Comparison of ENCODE assay signal across 14 cellular contexts in genomic region chr1:24020470-24020869, GRCh38. TPM values are rescaled to one million over a fixed set of nuclear protein-coding genes. Genes with fewer than 3 reads are reported as not detected.
DNase-seq lines count a peak whose midpoint lies in the region; ATAC-seq and TF ChIP-seq lines count a peak whose summit lies in the region.
"Had no signal": no experiment of that assay in that cellular context is flagged by ENCODE, and none has a peak within 500 bp of the region (broad histone marks: within the 10 kb centered on the region; RNA-seq: fewer than 3 reads in every experiment).

No MANE protein-coding gene starts in this region.

- H3K4me2 ChIP-seq in IMR-90 (ENCODE audit: low read depth, low read length), result no peak overlapping the region

- TF ChIP-seq CTCF in IMR-90 (conservative IDR thresholded peaks at IDR 0.05; ENCODE audit: low read depth, low read length) (no peak), chondrocyte (IDR thresholded peaks at IDR 0.05) (no peak), nephron (IDR thresholded peaks at IDR 0.05; ENCODE audit: unreplicated experiment in 3 of 3) (no peak), thyroid gland (IDR thresholded peaks at IDR 0.05) (no peak)

- no peak for TF ChIP-seq RAD21 in IMR-90 (IDR thresholded peaks at IDR 0.05; ENCODE audit: low read length)

- H2AK5ac ChIP-seq in IMR-90 (ENCODE audit: low read depth, low read length), result peak overlapping the region; percentile 88

- no CpG with 5 or more reads among the region's 3 CpGs for WGBS in IMR-90 (ENCODE audit: extremely low coverage in 2 of 2, insufficient read length in 1 of 2), 2 experiments
- WGBS in thyroid gland, 2 donors, result 89 to 94% methylated on average over 3 of the region's 3 CpGs

- H3K4me1 Mint-ChIP-seq in chondrocyte (ENCODE audit: low read depth) (peaks cover 75% of the 10 kb centered on the region), nephron (peaks cover 63% of the 10 kb centered on the region)
- H3K4me1 Mint-ChIP-seq: CD4-positive, alpha-beta memory T cell had no signal

- H4K91ac ChIP-seq in IMR-90 (ENCODE audit: insufficient read depth, low read depth, low read length), result peak overlapping the region; percentile 76

- no peaks in the 10 kb centered on the region for H3K9me3 Mint-ChIP-seq in chondrocyte (ENCODE audit: low read depth)
- H3K9me3 Mint-ChIP-seq in nephron, result no peaks in the 10 kb centered on the region
- H3K9me3 Mint-ChIP-seq: activated CD4-positive, alpha-beta memory T cell treated with anti-CD3 and anti-CD28 coated beads for 36 hours; CD4-positive, alpha-beta memory T cell had no signal

- no peak overlapping the region for H3K4me3 Mint-ChIP-seq in chondrocyte (ENCODE audit: unreplicated experiment)
- peak overlapping the region in 2 of 3 experiments; percentile 15 to 53 for H3K4me3 Mint-ChIP-seq in nephron
- H3K4me3 Mint-ChIP-seq: activated CD4-positive, alpha-beta memory T cell treated with anti-CD3 and anti-CD28 coated beads for 36 hours; CD4-positive, alpha-beta memory T cell had no signal

- in situ Hi-C loops in IMR-90 (cut with MboI; ENCODE audit: low sequenced_read_pairs), result loop anchor here (5.0 kb wide), 1 partner anchor 43 kb away; no protein-coding TSS in a partner anchor

- H3K4me1 ChIP-seq in IMR-90 (ENCODE audit: control insufficient read depth, insufficient read depth, low read length), result peaks cover 26% of the 10 kb centered on the region
- H3K4me1 ChIP-seq in thyroid gland, result peaks cover 39 to 67% of the 10 kb centered on the region in 2 donors

- no peak overlapping the region for H3K9ac ChIP-seq in IMR-90 (ENCODE audit: low read depth, low read length)

- H3K27ac ChIP-seq in IMR-90 (ENCODE audit: insufficient read depth, low read length) (peak overlapping the region; percentile 72; the same call in 1 of the 2 replicates), thyroid gland (peak overlapping the region; percentile 86 to 99 (median 99))

- no peak for ATAC-seq in IMR-90 (ENCODE audit: low read depth)

- H3K23ac ChIP-seq in IMR-90 (ENCODE audit: low read depth, low read length), result peak overlapping the region; percentile 68

- DNase-seq in IMR-90 (no peak), chondrocyte (ENCODE audit: low spot score) (no peak), thyroid gland (no peak), NCI-H2196 (lab: John Stamatoyannopoulos, UW; ENCODE audit: unreplicated experiment) (no peak)
- DNase-seq in activated CD4-positive, alpha-beta T cell treated with anti-CD3 and anti-CD28 coated beads, Interleukin-2, amount 50 U/mL, for 4 hours, result no peak
- no peak for DNase-seq in activated CD4-positive, CD25-positive, alpha-beta regulatory T cell treated with anti-CD3 and anti-CD28 coated beads, Interleukin-2, amount 50 U/mL, for 72 hours
- DNase-seq: activated CD4-positive, alpha-beta memory T cell treated with anti-CD3 and anti-CD28 coated beads for 36 hours; activated effector memory CD4-positive, alpha-beta T cell treated with Interleukin-2 at 50 U/mL for 16 hours; caudate nucleus; CD4-positive, alpha-beta memory T cell; GOT3; NCI-H2029 treated with DMSO at 0.1 percent for 48 hours; stimulated activated CD4-positive, alpha-beta T cell treated with anti-CD3 and anti-CD28 coated beads, Interleukin-15, amount 100 ng/mL, for 24 hours had no signal

- peak overlapping the region; percentile 69 for H4K5ac ChIP-seq in IMR-90 (ENCODE audit: low read depth, low read length)

- H3K79me1 ChIP-seq in IMR-90 (ENCODE audit: low read depth in 1 of 2, low read length in 2 of 2), result peaks cover 0 to 11% of the 10 kb centered on the region in 2 experiments; a peak in 1 of 4 replicates

- H3K27ac Mint-ChIP-seq in chondrocyte (ENCODE audit: unreplicated experiment) (peak overlapping the region; percentile 91), nephron (peak overlapping the region; percentile 95 to 99 (median 99))
- H3K27ac Mint-ChIP-seq: activated CD4-positive, alpha-beta memory T cell treated with anti-CD3 and anti-CD28 coated beads for 36 hours had no signal

- H3K27me3 Mint-ChIP-seq in chondrocyte (ENCODE audit: low read depth) (no peaks in the 10 kb centered on the region), nephron (ENCODE audit: low read depth) (no peaks in the 10 kb centered on the region)
- H3K27me3 Mint-ChIP-seq: activated CD4-positive, alpha-beta memory T cell treated with anti-CD3 and anti-CD28 coated beads for 36 hours had no signal

- H3K18ac ChIP-seq in IMR-90 (ENCODE audit: low read depth, low read length), result peak overlapping the region; percentile 73

- dilution Hi-C loops in IMR-90 (cut with HindIII; ENCODE audit: low sequenced_read_pairs, unreplicated experiment), result no loop called here

- intact Hi-C loops in IMR-90 (cut with micrococcal nuclease), result no loop called here
- intact Hi-C loops in thyroid gland (cut with DNase I), result no loop called here

- peak overlapping the region; percentile 50 for H3K14ac ChIP-seq in IMR-90 (replicated peaks; ENCODE audit: low read depth, low read length)

- no peak overlapping the region; the same call in 1 of the 2 replicates for H3K56ac ChIP-seq in IMR-90 (ENCODE audit: extremely low read depth, insufficient read depth, low read length)

- peak overlapping the region; percentile 83; the same call in 1 of the 3 replicates for H2BK15ac ChIP-seq in IMR-90 (ENCODE audit: low read depth, low read length)

- TF ChIP-seq POLR2A in IMR-90 (IDR thresholded peaks at IDR 0.05; ENCODE audit: low read depth, low read length), result no peak
- no peak for TF ChIP-seq POLR2A in thyroid gland (IDR thresholded peaks at IDR 0.05)

- POLR2A ChIA-PET in IMR-90 (lab: Charles Lee; ENCODE audit: unreplicated experiment), result no interaction called here

- H3K9me1 ChIP-seq in IMR-90 (ENCODE audit: insufficient read depth, low read length), result peaks cover 27% of the 10 kb centered on the region

- no peaks in the 10 kb centered on the region for H3K9me3 ChIP-seq in IMR-90 (ENCODE audit: control insufficient read depth, insufficient read depth, low read length)
- H3K9me3 ChIP-seq in thyroid gland, result no peaks in the 10 kb centered on the region

- H3K36me3 ChIP-seq in IMR-90 (ENCODE audit: control insufficient read depth, insufficient read depth, low read length) (no peaks in the 10 kb centered on the region), thyroid gland (no peaks in the 10 kb centered on the region)

- H3K27me3 ChIP-seq in IMR-90 (ENCODE audit: control insufficient read depth, insufficient read depth, low read length), result no peaks in the 10 kb centered on the region
- no peaks in the 10 kb centered on the region for H3K27me3 ChIP-seq in thyroid gland

- peak overlapping the region; percentile 89 for H2AK9ac ChIP-seq in IMR-90 (replicated peaks; ENCODE audit: low read depth, low read length, poor library complexity)

- H3K4ac ChIP-seq in IMR-90 (ENCODE audit: low read depth, low read length), result peak overlapping the region; percentile 85

- no peak overlapping the region for H3K4me3 ChIP-seq in IMR-90 (ENCODE audit: insufficient read depth, low read depth, low read length)
- H3K4me3 ChIP-seq in thyroid gland (replicated peaks in 1 of 3), result no peak overlapping the region

- H4K20me1 ChIP-seq in IMR-90 (ENCODE audit: insufficient read depth, low read length), result no peaks in the 10 kb centered on the region

- peak overlapping the region; percentile 52 for H2BK5ac ChIP-seq in IMR-90 (ENCODE audit: low read depth, low read length, poor library complexity, severe bottlenecking)

- CTCF ChIA-PET in IMR-90 (lab: Yijun Ruan, JAX), result interaction anchor here (0.7 kb wide), 1 partner anchor 209 kb away, joined by 3 read pairs; no protein-coding TSS in a partner anchor

- peak overlapping the region; percentile 82 for H2BK20ac ChIP-seq in IMR-90 (ENCODE audit: low read depth, low read length)

- no peaks in the 10 kb centered on the region for H3K36me3 Mint-ChIP-seq in chondrocyte (ENCODE audit: low read depth)
- H3K36me3 Mint-ChIP-seq in nephron (ENCODE audit: low read depth), result no peaks in the 10 kb centered on the region
- H3K36me3 Mint-ChIP-seq: activated CD4-positive, alpha-beta memory T cell treated with anti-CD3 and anti-CD28 coated beads for 36 hours; CD4-positive, alpha-beta memory T cell had no signal

- no peak overlapping the region for H2AFZ ChIP-seq in IMR-90 (replicated peaks; ENCODE audit: low read length, poor library complexity)

- peak overlapping the region; percentile 64 for H2BK120ac ChIP-seq in IMR-90 (ENCODE audit: low read depth, low read length)

- H4K8ac ChIP-seq in IMR-90 (ENCODE audit: low read depth in 2 of 2, low read length in 2 of 2), result peak overlapping the region in 1 of 2 experiments; percentile 63; a peak in 2 of 4 replicates

- no TSS peak for BruUV-seq in IMR-90 (replicated peaks; lab: Mats Ljungman, UMichigan)

TF ChIP-seq in IMR-90, 13 proteins besides CTCF, POLR2A, EP300 and RAD21:
- no peak for TF ChIP-seq RFX5 (IDR thresholded peaks at IDR 0.05; ENCODE audit: low read depth, low read length)
- TF ChIP-seq ELK1 (IDR thresholded peaks at IDR 0.05; ENCODE audit: borderline replicate concordance, low read depth, low read length), result no peak
- TF ChIP-seq CHD1 (IDR thresholded peaks at IDR 0.05; ENCODE audit: low read depth, low read length), result no peak
- TF ChIP-seq, protein P1, sequence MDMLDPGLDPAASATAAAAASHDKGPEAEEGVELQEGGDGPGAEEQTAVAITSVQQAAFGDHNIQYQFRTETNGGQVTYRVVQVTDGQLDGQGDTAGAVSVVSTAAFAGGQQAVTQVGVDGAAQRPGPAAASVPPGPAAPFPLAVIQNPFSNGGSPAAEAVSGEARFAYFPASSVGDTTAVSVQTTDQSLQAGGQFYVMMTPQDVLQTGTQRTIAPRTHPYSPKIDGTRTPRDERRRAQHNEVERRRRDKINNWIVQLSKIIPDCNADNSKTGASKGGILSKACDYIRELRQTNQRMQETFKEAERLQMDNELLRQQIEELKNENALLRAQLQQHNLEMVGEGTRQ (IDR thresholded peaks at IDR 0.05; ENCODE audit: low read depth, low read length), result no peak

RNA-seq across cellular contexts. Expression of gene SRSF10, which starts 40.3 kb away (rescaled TPM):
- total RNA-seq in IMR-90 (2012; rRNA removed) (110 and 189 TPM in 2 replicates), chondrocyte (86.0 to 113 TPM (median 92.0 TPM) in 3 replicates), thyroid gland (100 to 1,000 TPM; 158 to 193 (median 172) TPM)
- polyA plus RNA-seq in IMR-90 (2012; rRNA removed), result 76.2 and 90.1 TPM in 2 replicates
- 75.8 and 86.2 TPM in 2 replicates for polyA plus RNA-seq in IMR-90 (2012; cell fraction: cytosol; rRNA removed)
- polyA plus RNA-seq in IMR-90 (2012; cell fraction: nucleus; rRNA removed; ENCODE audit: low replicate concordance), result 46.9 and 169 TPM in 2 replicates
